8 cellular contexts compared by ENCODE assay signal in genomic region chr17:81635973-81636504, GRCh38. TPM values are rescaled to one million over a fixed set of nuclear protein-coding genes. Genes with fewer than 3 reads are reported as not detected.
DNase-seq lines count a peak whose midpoint lies in the region; ATAC-seq, FAIRE-seq and TF ChIP-seq lines count a peak whose summit lies in the region.

No MANE protein-coding gene starts in this region.

- H3K4me3 ChIP-seq in keratinocyte (ENCODE audit: control insufficient read depth in 2 of 3, extremely low read depth in 1 of 3, insufficient read depth in 2 of 3, low read depth in 1 of 3, low read length in 3 of 3): peak overlapping the region; percentile 85 to 97 (median 88)
- H3K4me3 ChIP-seq in subcutaneous abdominal adipose tissue (ENCODE audit: low read depth in 1 of 5, low read length in 5 of 5): peak overlapping the region; percentile 71 to 96 (median 90)

- peaks cover 3% of the 10 kb centered on the region for H3K9me1 ChIP-seq in keratinocyte (ENCODE audit: control insufficient read depth, extremely low read depth, insufficient read depth, low read length)

- peak overlapping the region; percentile 86 to 96 (median 90) for H3K27ac Mint-ChIP-seq in CD14-positive monocyte
- H3K27ac Mint-ChIP-seq in activated naive CD4-positive, alpha-beta T cell treated with anti-CD3 and anti-CD28 coated beads, Interleukin-2, amount 50 U/mL, for 72 hours: peak overlapping the region; percentile 92 to 96

- H3K27ac ChIP-seq in keratinocyte (ENCODE audit: control insufficient read depth, insufficient read depth, low read length) (peak overlapping the region; percentile 83), subcutaneous abdominal adipose tissue (ENCODE audit: low read depth, low read length) (peak overlapping the region; percentile 99)

- dilution Hi-C loops in keratinocyte (cut with MboI; ENCODE audit: extremely low pct_ligation_motif_present, low sequenced_read_pairs): no loop called here

- H3K36me3 ChIP-seq in keratinocyte (ENCODE audit: control insufficient read depth in 2 of 2, extremely low read depth in 1 of 2, insufficient read depth in 2 of 2, low read length in 2 of 2) (peaks cover 2% of the 10 kb centered on the region in 2 experiments), subcutaneous abdominal adipose tissue (ENCODE audit: control insufficient read depth in 5 of 5, insufficient read depth in 5 of 5, low read length in 5 of 5) (peaks cover 0 to 4% (median 2%) of the 10 kb centered on the region in 5 donors)

- H3K9ac ChIP-seq in keratinocyte (ENCODE audit: control insufficient read depth, extremely low read depth, insufficient read depth, low read length) (peak overlapping the region; percentile 96), subcutaneous abdominal adipose tissue (ENCODE audit: low read length in 5 of 5) (peak overlapping the region; percentile 95 to 100 (median 99))

- H3K27me3 Mint-ChIP-seq in CD14-positive monocyte (ENCODE audit: low read depth in 3 of 3): peaks cover 0 to 6% (median 0%) of the 10 kb centered on the region in 3 donors

- H3K79me2 ChIP-seq in keratinocyte (ENCODE audit: control insufficient read depth, insufficient read depth, low read length): peaks cover 54% of the 10 kb centered on the region

- H2AFZ ChIP-seq in keratinocyte (ENCODE audit: control insufficient read depth, low read length): no peak overlapping the region

- TF ChIP-seq CTCF in CD14-positive monocyte (IDR thresholded peaks at IDR 0.05) (no peak), keratinocyte (optimal IDR thresholded peaks at IDR 0.05 in 1 of 3, IDR thresholded peaks at IDR 0.05 in 1 of 3, conservative IDR thresholded peaks at IDR 0.05 in 1 of 3; ENCODE audit: extremely low read depth in 1 of 3, insufficient read depth in 2 of 3, low read length in 3 of 3) (no peak), GM20000 (IDR thresholded peaks at IDR 0.05; ENCODE audit: extremely low read depth, missing control alignments) (no peak)

- H3K36me3 Mint-ChIP-seq in CD14-positive monocyte: peaks cover 5% of the 10 kb centered on the region in 2 donors
- H3K36me3 Mint-ChIP-seq in activated naive CD4-positive, alpha-beta T cell treated with anti-CD3 and anti-CD28 coated beads, Interleukin-2, amount 50 U/mL, for 72 hours: peaks cover 6 to 7% of the 10 kb centered on the region in 2 donors

- intact Hi-C loops in CD14-positive monocyte (cut with micrococcal nuclease): no loop called here

- H3K9me3 ChIP-seq in keratinocyte (ENCODE audit: control insufficient read depth, low read depth, low read length): no peaks in the 10 kb centered on the region
- H3K9me3 ChIP-seq in subcutaneous abdominal adipose tissue (ENCODE audit: control insufficient read depth in 5 of 5, low read length in 5 of 5): no peaks in the 10 kb centered on the region

- no peaks in the 10 kb centered on the region for H3K9me3 Mint-ChIP-seq in CD14-positive monocyte
- H3K9me3 Mint-ChIP-seq in activated naive CD4-positive, alpha-beta T cell treated with anti-CD3 and anti-CD28 coated beads, Interleukin-2, amount 50 U/mL, for 72 hours: no peaks in the 10 kb centered on the region

- peaks cover 24% of the 10 kb centered on the region for H3K4me1 Mint-ChIP-seq in CD14-positive monocyte

- no peaks in the 10 kb centered on the region for H3K27me3 ChIP-seq in keratinocyte (ENCODE audit: control insufficient read depth, extremely low read depth, insufficient read depth, low read length)
- no peaks in the 10 kb centered on the region for H3K27me3 ChIP-seq in subcutaneous abdominal adipose tissue (ENCODE audit: control insufficient read depth in 5 of 5, insufficient read depth in 4 of 5, low read length in 5 of 5)

- peak; percentile 17 for ATAC-seq in HG02943 (IDR thresholded peaks at IDR 0.05; ENCODE audit: low read depth, unreplicated experiment)
- peak; percentile 13 to 41 for ATAC-seq in activated naive CD4-positive, alpha-beta T cell treated with anti-CD3 and anti-CD28 coated beads, Interleukin-2, amount 50 U/mL, for 72 hours
- ATAC-seq in HG03280 (IDR thresholded peaks at IDR 0.05; ENCODE audit: unreplicated experiment): no peak

- no peak for FAIRE-seq in keratinocyte (lab: Jason Lieb, UNC)

- peak overlapping the region; percentile 82 for H3K4me2 ChIP-seq in keratinocyte (ENCODE audit: control insufficient read depth, extremely low read depth, insufficient read depth, low read depth, low read length)

- H3K4me3 Mint-ChIP-seq in CD14-positive monocyte: peak overlapping the region; percentile 94 to 97

- peaks cover 3% of the 10 kb centered on the region for H4K20me1 ChIP-seq in keratinocyte (ENCODE audit: control insufficient read depth, extremely low read depth, insufficient read depth, low read length)

- no peak for DNase-seq in CD14-positive monocyte (ENCODE audit: low spot score)
- no peak for DNase-seq in activated naive CD4-positive, alpha-beta T cell treated with anti-CD3 and anti-CD28 coated beads, Interleukin-2, amount 50 U/mL, for 72 hours (ENCODE audit: low spot score in 2 of 2)
- no peak for DNase-seq in keratinocyte (ENCODE audit: low read depth, low spot score)
- no peak for DNase-seq in NCI-H187 (lab: John Stamatoyannopoulos, UW)
- no peak for DNase-seq in GM20000 (ENCODE audit: low spot score)

- H3K4me1 ChIP-seq in keratinocyte (ENCODE audit: control insufficient read depth, extremely low read depth, insufficient read depth, low read length) (peaks cover 13% of the 10 kb centered on the region), subcutaneous abdominal adipose tissue (ENCODE audit: control insufficient read depth in 5 of 5, insufficient read depth in 5 of 5, low read length in 5 of 5) (peaks cover 4 to 39% (median 28%) of the 10 kb centered on the region in 5 donors)

RNA-seq across cellular contexts. Expression of gene NPLOC4, which starts 0.9 kb away (rescaled TPM):
- polyA plus RNA-seq in CD14-positive monocyte (100 to 1,000 TPM; 106 to 112 TPM), keratinocyte (64.0 to 76.2 TPM (median 71.7 TPM) in 3 replicates)
- 100 to 1,000 TPM in 1 of 2 donors, 10 to 100 TPM in 1; 67.3 to 173 TPM for total RNA-seq in activated naive CD4-positive, alpha-beta T cell treated with anti-CD3 and anti-CD28 coated beads, Interleukin-2, amount 50 U/mL, for 72 hours
- polyA plus RNA-seq in keratinocyte (2011; ENCODE audit: low read depth): 36.3 TPM
- polyA plus RNA-seq in keratinocyte (2011; cell fraction: cytosol; rRNA removed): 63.3 and 72.7 TPM in 2 replicates
- polyA plus RNA-seq in keratinocyte (2011; cell fraction: nucleus; rRNA removed): 106 and 123 TPM in 2 replicates
- polyA plus RNA-seq in keratinocyte (2012; ENCODE audit: low replicate concordance): 41.0 and 57.4 TPM in 2 replicates
- 125 to 156 TPM (median 152 TPM) in 3 replicates for polyA minus RNA-seq in keratinocyte
- 111 TPM for polyA minus RNA-seq in keratinocyte (2011; cell fraction: cytosol; rRNA and poly(A)+ RNA removed)
- polyA minus RNA-seq in keratinocyte (2011; cell fraction: nucleus; rRNA and poly(A)+ RNA removed): 70.2 and 88.4 TPM in 2 replicates

RNA-seq across cellular contexts. Expression of gene TSPAN10, which starts 1.0 kb away (rescaled TPM):
- polyA plus RNA-seq in CD14-positive monocyte (not detected), keratinocyte (0.89 to 2.9 TPM (median 1.3 TPM) in 3 replicates)
- under 1 TPM; 0.56 to 0.75 TPM for total RNA-seq in activated naive CD4-positive, alpha-beta T cell treated with anti-CD3 and anti-CD28 coated beads, Interleukin-2, amount 50 U/mL, for 72 hours
- 0.52 TPM for polyA plus RNA-seq in keratinocyte (2011; ENCODE audit: low read depth)
- polyA plus RNA-seq in keratinocyte (2011; cell fraction: cytosol; rRNA removed): 0.74 and 1.9 TPM in 2 replicates
- polyA plus RNA-seq in keratinocyte (2011; cell fraction: nucleus; rRNA removed): 3.1 and 5.0 TPM in 2 replicates
- 1.9 and 2.5 TPM in 2 replicates for polyA plus RNA-seq in keratinocyte (2012; ENCODE audit: low replicate concordance)
- 0.59 to 5.9 TPM (median 1.2 TPM) in 3 replicates for polyA minus RNA-seq in keratinocyte
- 8.8 TPM for polyA minus RNA-seq in keratinocyte (2011; cell fraction: cytosol; rRNA and poly(A)+ RNA removed)
- 5.7 and 6.1 TPM in 2 replicates for polyA minus RNA-seq in keratinocyte (2011; cell fraction: nucleus; rRNA and poly(A)+ RNA removed)

RNA-seq across cellular contexts. Expression of gene PDE6G, which starts 20.3 kb away (rescaled TPM):
- 10 to 100 TPM in 1 of 2 donors, 1 to 10 TPM in 1; 8.9 to 12.0 TPM for polyA plus RNA-seq in CD14-positive monocyte
- 1 to 10 TPM; 5.8 to 8.1 TPM for total RNA-seq in activated naive CD4-positive, alpha-beta T cell treated with anti-CD3 and anti-CD28 coated beads, Interleukin-2, amount 50 U/mL, for 72 hours
- polyA plus RNA-seq in keratinocyte: 0.24 TPM in 1 of 3 replicates, not detected in the others
- polyA plus RNA-seq in keratinocyte (2011; ENCODE audit: low read depth): not detected
- polyA plus RNA-seq in keratinocyte (2011; cell fraction: cytosol; rRNA removed): not detected in 2 replicates
- polyA plus RNA-seq in keratinocyte (2011; cell fraction: nucleus; rRNA removed): not detected in 2 replicates
- 0.31 TPM in 1 of 2 replicates, not detected in the other for polyA plus RNA-seq in keratinocyte (2012; ENCODE audit: low replicate concordance)
- not detected in 3 replicates for polyA minus RNA-seq in keratinocyte
- polyA minus RNA-seq in keratinocyte (2011; cell fraction: cytosol; rRNA and poly(A)+ RNA removed): not detected
- not detected in 2 replicates for polyA minus RNA-seq in keratinocyte (2011; cell fraction: nucleus; rRNA and poly(A)+ RNA removed)

RNA-seq across cellular contexts. Expression of gene OXLD1, which starts 30.4 kb away (rescaled TPM):
- 10 to 100 TPM; 51.8 to 61.1 TPM for polyA plus RNA-seq in CD14-positive monocyte
- 10 to 100 TPM; 20.1 to 43.7 TPM for total RNA-seq in activated naive CD4-positive, alpha-beta T cell treated with anti-CD3 and anti-CD28 coated beads, Interleukin-2, amount 50 U/mL, for 72 hours
- 14.7 to 37.4 TPM (median 16.3 TPM) in 3 replicates for polyA plus RNA-seq in keratinocyte
- polyA plus RNA-seq in keratinocyte (2011; ENCODE audit: low read depth): 5.9 TPM
- 9.0 and 22.7 TPM in 2 replicates for polyA plus RNA-seq in keratinocyte (2011; cell fraction: cytosol; rRNA removed)
- 28.8 and 38.5 TPM in 2 replicates for polyA plus RNA-seq in keratinocyte (2011; cell fraction: nucleus; rRNA removed)
- 25.3 and 29.5 TPM in 2 replicates for polyA plus RNA-seq in keratinocyte (2012; ENCODE audit: low replicate concordance)
- 3.7 to 4.3 TPM (median 4.3 TPM) in 3 replicates for polyA minus RNA-seq in keratinocyte
- 21.7 TPM for polyA minus RNA-seq in keratinocyte (2011; cell fraction: cytosol; rRNA and poly(A)+ RNA removed)
- 4.9 and 7.2 TPM in 2 replicates for polyA minus RNA-seq in keratinocyte (2011; cell fraction: nucleus; rRNA and poly(A)+ RNA removed)

RNA-seq across cellular contexts. Expression of gene CCDC137, which starts 30.5 kb away (rescaled TPM):
- 1 to 10 TPM; 2.4 to 3.6 TPM for polyA plus RNA-seq in CD14-positive monocyte
- total RNA-seq in activated naive CD4-positive, alpha-beta T cell treated with anti-CD3 and anti-CD28 coated beads, Interleukin-2, amount 50 U/mL, for 72 hours: 10 to 100 TPM; 35.0 to 38.7 TPM
- 15.4 to 22.3 TPM (median 17.2 TPM) in 3 replicates for polyA plus RNA-seq in keratinocyte
- polyA plus RNA-seq in keratinocyte (2011; ENCODE audit: low read depth): 14.2 TPM
- polyA plus RNA-seq in keratinocyte (2011; cell fraction: cytosol; rRNA removed): 9.4 and 17.8 TPM in 2 replicates
- polyA plus RNA-seq in keratinocyte (2011; cell fraction: nucleus; rRNA removed): 18.3 and 20.9 TPM in 2 replicates
- 14.4 and 31.9 TPM in 2 replicates for polyA plus RNA-seq in keratinocyte (2012; ENCODE audit: low replicate concordance)
- polyA minus RNA-seq in keratinocyte: 2.9 to 5.9 TPM (median 4.5 TPM) in 3 replicates
- 7.5 TPM for polyA minus RNA-seq in keratinocyte (2011; cell fraction: cytosol; rRNA and poly(A)+ RNA removed)
- polyA minus RNA-seq in keratinocyte (2011; cell fraction: nucleus; rRNA and poly(A)+ RNA removed): 4.0 and 4.1 TPM in 2 replicates

Comparison
In these comparisons a context has a peak if more than half of its experiments do, and no peak if none do; other contexts are left out.
1. RNA of gene PDE6G, which starts 20.3 kb away (polyA plus RNA-seq): 8.9 to 12.0 TPM in CD14-positive monocyte; 0.24 to 0.31 TPM in keratinocyte; every median in the first group is over 4 times any median in the second.